In the genomic region with DNA sequence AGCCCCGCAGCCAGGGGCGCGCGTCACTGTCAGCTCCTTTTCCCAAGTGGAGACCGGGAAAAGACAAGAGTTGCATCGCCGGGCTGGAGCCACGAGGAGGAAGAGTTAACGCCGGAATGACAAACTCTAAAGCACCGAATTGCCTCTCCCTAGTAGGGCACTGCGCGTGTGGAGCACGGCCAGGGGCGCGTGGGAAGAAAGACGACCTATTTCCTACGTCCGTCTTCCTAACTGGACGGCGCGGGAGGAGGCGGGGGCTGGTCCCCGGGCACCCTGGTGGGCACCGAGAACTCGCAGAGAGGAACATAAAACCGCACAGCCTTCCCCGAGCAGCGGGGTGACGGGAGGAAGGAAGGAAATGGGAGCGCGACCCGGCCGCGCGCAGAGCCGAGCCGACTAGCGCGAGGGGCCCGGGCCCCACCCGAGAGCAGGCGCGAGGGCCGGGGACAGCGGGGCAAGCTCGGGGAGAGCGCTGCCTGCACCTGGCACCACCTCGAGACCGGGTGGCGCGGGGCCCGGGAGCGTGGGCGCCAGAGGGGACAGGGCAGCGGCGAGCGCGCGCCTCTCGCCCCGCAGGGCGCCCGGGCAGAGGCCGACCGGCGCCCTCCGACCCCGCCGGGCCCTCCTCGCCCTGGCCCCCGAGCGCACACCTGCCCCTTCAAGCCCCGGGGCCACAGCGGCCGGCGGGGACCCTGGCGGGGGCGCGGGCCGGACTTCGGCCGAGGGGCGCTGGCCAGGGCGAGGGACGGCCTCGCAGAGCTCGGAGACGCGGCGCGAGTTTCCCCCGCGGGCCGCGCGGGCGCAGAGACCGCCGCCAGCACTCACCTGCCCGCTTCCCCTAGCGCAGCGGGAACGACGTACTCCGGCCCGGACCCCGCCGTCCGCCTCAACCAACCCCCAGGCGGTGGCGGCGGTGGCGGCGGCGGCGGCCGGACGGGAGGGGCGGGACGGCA, we compare ENCODE assay signal across 8 cellular contexts. TPM values are rescaled to one million over a fixed set of nuclear protein-coding genes. Genes with fewer than 3 reads are reported as not detected.
DNase-seq lines count a peak whose midpoint lies in the region; ATAC-seq and TF ChIP-seq lines count a peak whose summit lies in the region.

No MANE protein-coding gene starts in this region.

- H3K4me3 ChIP-seq in adrenal gland = peak overlapping the region; percentile 64 to 91 (median 70)
- H3K4me3 ChIP-seq in heart right ventricle = peak overlapping the region; percentile 68 to 94 (median 84)
- peak overlapping the region; percentile 46 to 96 for H3K4me3 ChIP-seq in uterus

- no peaks in the 10 kb centered on the region for H3K36me3 ChIP-seq in adrenal gland (replicated peaks in 1 of 2)
- H3K36me3 ChIP-seq in heart right ventricle = no peaks in the 10 kb centered on the region
- no peaks in the 10 kb centered on the region for H3K36me3 ChIP-seq in uterus

- ATAC-seq in HG03354 (IDR thresholded peaks at IDR 0.05; ENCODE audit: poor library complexity, severe bottlenecking, unreplicated experiment) = peak; percentile 6
- peak in 2 of 8 donors; percentile 10 to 14 for ATAC-seq in heart right ventricle

- in situ Hi-C loops in GM18951 (cut with MboI; ENCODE audit: low sequenced_read_pairs, unreplicated experiment) = no loop called here
- in situ Hi-C loops in SK-MEL-5 (cut with HindIII; ENCODE audit: low pct_unique_long_range_greater_than_20kb, low sequenced_read_pairs) = no loop called here

- H3K9me3 ChIP-seq in adrenal gland (replicated peaks in 1 of 3) (no peaks in the 10 kb centered on the region), heart right ventricle (no peaks in the 10 kb centered on the region), uterus (no peaks in the 10 kb centered on the region)

- 0 to 1% (median 0%) methylated on average over 11 to 121 of the region's 121 CpGs for WGBS in adrenal gland, 4 donors
- WGBS in heart right ventricle, 2 donors = 1% methylated on average over 112 to 121 of the region's 121 CpGs

- H3K27ac ChIP-seq in adrenal gland = peak overlapping the region; percentile 1 to 98 (median 86)
- peak overlapping the region; percentile 75 to 97 (median 90) for H3K27ac ChIP-seq in heart right ventricle
- H3K27ac ChIP-seq in uterus = peak overlapping the region; percentile 77 to 94

- TF ChIP-seq CTCF in adrenal gland (IDR thresholded peaks at IDR 0.05) (peak in 2 of 6 experiments; percentile 19 to 21), heart right ventricle (IDR thresholded peaks at IDR 0.05) (peak in 2 of 9 donors; percentile 35 to 47), uterus (IDR thresholded peaks at IDR 0.05) (peak in 1 of 4 experiments; percentile 1)

- TF ChIP-seq POLR2A in GM18951 (IDR thresholded peaks at IDR 0.05; ENCODE audit: extremely low read depth, insufficient read depth, insufficient read length) (peak; percentile 59), adrenal gland (IDR thresholded peaks at IDR 0.05) (peak in 1 of 2 donors; percentile 70), uterus (IDR thresholded peaks at IDR 0.05) (peak in 1 of 2 donors; percentile 67)

- H3K27me3 ChIP-seq in adrenal gland = no peaks in the 10 kb centered on the region
- no peaks in the 10 kb centered on the region for H3K27me3 ChIP-seq in heart right ventricle
- H3K27me3 ChIP-seq in uterus = no peaks in the 10 kb centered on the region

- intact Hi-C loops in adrenal gland (cut with DNase I) (no loop called here), heart right ventricle (cut with DNase I) (no loop called here), uterus (cut with DNase I; ENCODE audit: low total_unique reads) (no loop called here)

- peak; percentile 58 for DNase-seq in Ammon's horn (ENCODE audit: low spot score)
- peak; percentile 36 for DNase-seq in SK-MEL-5 (ENCODE audit: low read depth, low spot score)
- peak; percentile 62 to 83 (median 72) for DNase-seq in adrenal gland
- peak; percentile 60 to 66 for DNase-seq in heart right ventricle
- DNase-seq in pons (ENCODE audit: low spot score) = peak; percentile 32
- DNase-seq in uterus = peak; percentile 51 to 52

- H3K4me1 ChIP-seq in adrenal gland (replicated peaks in 1 of 2) (peaks cover 22 to 57% of the 10 kb centered on the region in 2 donors), heart right ventricle (peaks cover 0 to 75% (median 47%) of the 10 kb centered on the region in 9 donors), uterus (peaks cover 7 to 9% of the 10 kb centered on the region in 2 donors)

RNA-seq across cellular contexts. Expression of a gene that starts 0.5 kb away (rescaled TPM):
- 47.8 and 48.4 TPM in 2 replicates for total RNA-seq in SK-MEL-5 (2014; rRNA removed; shearing (Covaris generic))
- 34.7 and 46.6 TPM in 2 replicates for polyA plus RNA-seq in SK-MEL-5 (2015; cell fraction: cytosol; rRNA removed)
- polyA plus RNA-seq in SK-MEL-5 (2015; cell fraction: nucleus; rRNA removed) = 22.4 and 27.3 TPM in 2 replicates
- total RNA-seq in adrenal gland (10 to 100 TPM; 34.6 to 58.6 (median 47.3) TPM), heart right ventricle (100 to 1,000 TPM in 8 of 10 donors, 10 to 100 TPM in 2; 89.6 to 129 (median 107) TPM), uterus (100 to 1,000 TPM in 3 of 4 donors, 10 to 100 TPM in 1; 98.1 to 151 (median 121) TPM)
- polyA plus RNA-seq in adrenal gland (10 to 100 TPM; 23.1 to 56.8 (median 23.9) TPM), heart right ventricle (10 to 100 TPM; 35.0 to 59.9 TPM)

RNA-seq across cellular contexts. Expression of a gene that starts 1.0 kb away (rescaled TPM):
- total RNA-seq in SK-MEL-5 (2014; rRNA removed; shearing (Covaris generic)) = 21.7 and 22.0 TPM in 2 replicates
- polyA plus RNA-seq in SK-MEL-5 (2015; cell fraction: cytosol; rRNA removed) = 43.4 and 53.9 TPM in 2 replicates
- 24.0 and 30.5 TPM in 2 replicates for polyA plus RNA-seq in SK-MEL-5 (2015; cell fraction: nucleus; rRNA removed)
- 10 to 100 TPM in 7 of 8 donors, 1 to 10 TPM in 1; 9.9 to 39.5 (median 27.6) TPM for total RNA-seq in adrenal gland
- 10 to 100 TPM; 12.2 to 44.3 (median 13.0) TPM for polyA plus RNA-seq in adrenal gland
- 10 to 100 TPM; 28.0 to 41.0 (median 31.9) TPM for total RNA-seq in heart right ventricle
- 10 to 100 TPM; 10.9 to 11.4 TPM for polyA plus RNA-seq in heart right ventricle
- total RNA-seq in uterus = 10 to 100 TPM; 17.4 to 43.2 (median 34.4) TPM
